ENCODE assay signal across 21 cellular contexts in genomic region chr3:64460877-64461276, GRCh38.
DNase-seq lines count a peak whose midpoint lies in the region; ATAC-seq and FAIRE-seq lines count a peak whose summit lies in the region.
"Had no signal": no experiment of that assay in that cellular context is flagged by ENCODE, and none has a peak within 500 bp of the region (broad histone marks: within the 10 kb centered on the region; RNA-seq: fewer than 3 reads in every experiment).

No MANE protein-coding gene starts in this region.

- H3K27ac ChIP-seq in mesenchymal stem cell (ENCODE audit: low read length, poor library complexity, severe bottlenecking), result no peak overlapping the region
- H3K27ac ChIP-seq in small intestine (ENCODE audit: low read depth in 1 of 2, low read length in 1 of 2), result no peak overlapping the region
- H3K27ac ChIP-seq: heart left ventricle, uterus had no signal

- 27% methylated on average over 5 of the region's 5 CpGs for WGBS in mesenchymal stem cell
- WGBS in small intestine, 3 donors, result 76 to 89% (median 81%) methylated on average over 5 of the region's 5 CpGs

- no peak overlapping the region for H3K18ac ChIP-seq in mesenchymal stem cell (ENCODE audit: low read depth in 1 of 2, low read length in 2 of 2)

- ATAC-seq in left lobe of liver, result no peak
- ATAC-seq: heart left ventricle had no signal

- H3K27ac Mint-ChIP-seq in activated T-helper 2 cell treated with anti-CD3 and anti-CD28 coated beads, Interferon-gamma antibody, Interleukin-2, Interleukin-4, amounts not matched to agents 10 μg/mL and 5 μg/mL and 100 μg/mL, durations not matched to agents 14 hours and 24 hours and 36 hours, result no peak overlapping the region
- H3K27ac Mint-ChIP-seq: activated naive CD8-positive, alpha-beta T cell treated with anti-CD3 and anti-CD28 coated beads for 36 hours; activated T-cell treated with anti-CD3 and anti-CD28 coated beads, Interleukin-2, amount 50 U/mL, for 24 hours had no signal

- peak; percentile 71 for DNase-seq in AG08395 (ENCODE audit: low spot score)
- peak; percentile 85 for DNase-seq in HCEC 1CT
- peak; percentile 81 for DNase-seq in astrocyte of the hippocampus (ENCODE audit: low read depth, low spot score)
- peak; percentile 89 for DNase-seq in mesenchymal stem cell
- no peak for DNase-seq in NCI-H2171 (lab: John Stamatoyannopoulos, UW)
- DNase-seq in left lobe of liver (ENCODE audit: low spot score), result no peak
- no peak for DNase-seq in small intestine
- no peak for DNase-seq in activated T-helper 2 cell treated with anti-CD3 and anti-CD28 coated beads, Interferon-gamma antibody, Interleukin-2, Interleukin-4, amounts not matched to agents 10 μg/mL and 5 μg/mL and 100 μg/mL, durations not matched to agents 14 hours and 24 hours and 36 hours (ENCODE audit: low spot score)
- DNase-seq: ACHN; activated CD4-positive, alpha-beta T cell treated with anti-CD3 and anti-CD28 coated beads, Interleukin-2, amount 50 U/mL, for 1 hour; activated naive CD8-positive, alpha-beta T cell treated with anti-CD3 and anti-CD28 coated beads for 36 hours; activated T-cell treated with anti-CD3 and anti-CD28 coated beads, Interleukin-2, amount 50 U/mL, for 24 hours; heart left ventricle; MM.1S; NCI-H187; NCI-H510A treated with DMSO at 0.1 percent for 48 hours; stimulated activated naive CD4-positive, alpha-beta T cell treated with Interleukin-2 at 50 U/mL for 16 hours; uterus had no signal

- no peak overlapping the region for H2BK5ac ChIP-seq in mesenchymal stem cell (ENCODE audit: low read depth, low read length, poor library complexity, severe bottlenecking)

- no peak overlapping the region for H3K14ac ChIP-seq in mesenchymal stem cell (ENCODE audit: low read length in 2 of 2)

- H3K9ac ChIP-seq in mesenchymal stem cell (ENCODE audit: low read length), result no peak overlapping the region

- peaks cover 6% of the 10 kb centered on the region for H3K4me1 Mint-ChIP-seq in activated T-helper 2 cell treated with anti-CD3 and anti-CD28 coated beads, Interferon-gamma antibody, Interleukin-2, Interleukin-4, amounts not matched to agents 10 μg/mL and 5 μg/mL and 100 μg/mL, durations not matched to agents 14 hours and 24 hours and 36 hours (ENCODE audit: low read depth)
- H3K4me1 Mint-ChIP-seq: activated naive CD8-positive, alpha-beta T cell treated with anti-CD3 and anti-CD28 coated beads for 36 hours had no signal

- H2AFZ ChIP-seq in mesenchymal stem cell (ENCODE audit: low read depth, low read length), result no peak overlapping the region

- FAIRE-seq in small intestine (lab: Jason Lieb, UNC), result no peak
- FAIRE-seq: colon, keratinocyte had no signal

- H3K4ac ChIP-seq in mesenchymal stem cell (ENCODE audit: low read depth in 1 of 2, low read length in 2 of 2), result no peak overlapping the region

- H3K9me3 Mint-ChIP-seq in activated T-helper 2 cell treated with anti-CD3 and anti-CD28 coated beads, Interferon-gamma antibody, Interleukin-2, Interleukin-4, amounts not matched to agents 10 μg/mL and 5 μg/mL and 100 μg/mL, durations not matched to agents 14 hours and 24 hours and 36 hours, result no peaks in the 10 kb centered on the region
- H3K9me3 Mint-ChIP-seq: activated naive CD8-positive, alpha-beta T cell treated with anti-CD3 and anti-CD28 coated beads for 36 hours; activated T-cell treated with anti-CD3 and anti-CD28 coated beads, Interleukin-2, amount 50 U/mL, for 24 hours; mesothelial cell of epicardium had no signal

- intact Hi-C loops in activated T-helper 2 cell treated with anti-CD3 and anti-CD28 coated beads, Interferon-gamma antibody, Interleukin-2, Interleukin-4, amounts not matched to agents 10 μg/mL and 5 μg/mL and 100 μg/mL, durations not matched to agents 14 hours and 24 hours and 36 hours (cut with micrococcal nuclease), result no loop called here

- no peaks in the 10 kb centered on the region for H3K27me3 Mint-ChIP-seq in activated T-helper 2 cell treated with anti-CD3 and anti-CD28 coated beads, Interferon-gamma antibody, Interleukin-2, Interleukin-4, amounts not matched to agents 10 μg/mL and 5 μg/mL and 100 μg/mL, durations not matched to agents 14 hours and 24 hours and 36 hours (ENCODE audit: low read depth)

- no peak overlapping the region for H3K23ac ChIP-seq in mesenchymal stem cell (ENCODE audit: low read length in 2 of 2)

- no peak overlapping the region for H2BK15ac ChIP-seq in mesenchymal stem cell (ENCODE audit: low read depth, poor library complexity, severe bottlenecking)

- no peaks in the 10 kb centered on the region for H3K79me1 ChIP-seq in mesenchymal stem cell (replicated peaks; ENCODE audit: low read length, poor library complexity, severe bottlenecking)

- H2AK5ac ChIP-seq in mesenchymal stem cell (ENCODE audit: low read length, severe bottlenecking), result peak overlapping the region; percentile 34

- H3K4me1 ChIP-seq in mesenchymal stem cell (ENCODE audit: control insufficient read depth, insufficient read depth, low read depth, low read length), result peaks cover 11% of the 10 kb centered on the region
- no peaks in the 10 kb centered on the region for H3K4me1 ChIP-seq in small intestine (ENCODE audit: control insufficient read depth in 2 of 2, insufficient read depth in 1 of 2, low read depth in 1 of 2, low read length in 1 of 2)
- H3K4me1 ChIP-seq: uterus had no signal

- H4K8ac ChIP-seq in mesenchymal stem cell (ENCODE audit: low read length), result no peak overlapping the region

- no peak overlapping the region for H3K4me2 ChIP-seq in mesenchymal stem cell (ENCODE audit: low read length, poor library complexity, severe bottlenecking)

- H3K9me3 ChIP-seq in mesenchymal stem cell (ENCODE audit: control insufficient read depth, low read length), result no peaks in the 10 kb centered on the region
- no peaks in the 10 kb centered on the region for H3K9me3 ChIP-seq in small intestine (ENCODE audit: control insufficient read depth, low read depth)
- H3K9me3 ChIP-seq: heart left ventricle, uterus had no signal

- H2BK12ac ChIP-seq in mesenchymal stem cell (ENCODE audit: low read length in 2 of 2), result peak overlapping the region in 1 of 2 experiments; percentile 47

- no peak overlapping the region for H4K91ac ChIP-seq in mesenchymal stem cell (ENCODE audit: low read length)

- no peak overlapping the region for H3K4me3 Mint-ChIP-seq in activated T-helper 2 cell treated with anti-CD3 and anti-CD28 coated beads, Interferon-gamma antibody, Interleukin-2, Interleukin-4, amounts not matched to agents 10 μg/mL and 5 μg/mL and 100 μg/mL, durations not matched to agents 14 hours and 24 hours and 36 hours (ENCODE audit: low read depth)
- H3K4me3 Mint-ChIP-seq: activated naive CD8-positive, alpha-beta T cell treated with anti-CD3 and anti-CD28 coated beads for 36 hours; activated T-cell treated with anti-CD3 and anti-CD28 coated beads, Interleukin-2, amount 50 U/mL, for 24 hours; mesothelial cell of epicardium had no signal

- H3K36me3 ChIP-seq in mesenchymal stem cell (ENCODE audit: control insufficient read depth in 1 of 2, insufficient read depth in 2 of 2, low read depth in 1 of 2, low read length in 2 of 2) (no peaks in the 10 kb centered on the region), small intestine (ENCODE audit: control insufficient read depth in 2 of 2, insufficient read depth in 2 of 2, low read length in 2 of 2) (no peaks in the 10 kb centered on the region)
- H3K36me3 ChIP-seq: heart left ventricle, uterus had no signal

- peaks cover 0 to 5% of the 10 kb centered on the region in 2 experiments for H3K27me3 ChIP-seq in mesenchymal stem cell (ENCODE audit: control insufficient read depth in 1 of 2, insufficient read depth in 1 of 2, low read length in 2 of 2)
- no peaks in the 10 kb centered on the region for H3K27me3 ChIP-seq in small intestine (ENCODE audit: control insufficient read depth in 2 of 2, insufficient read depth in 2 of 2, low read length in 2 of 2)
- H3K27me3 ChIP-seq: uterus had no signal

- no peak overlapping the region for H3K4me3 ChIP-seq in mesenchymal stem cell (ENCODE audit: insufficient read depth in 1 of 2, low read depth in 1 of 2, low read length in 2 of 2)
- no peak overlapping the region for H3K4me3 ChIP-seq in small intestine (ENCODE audit: low read depth in 1 of 2, low read length in 2 of 2)
- H3K4me3 ChIP-seq: heart left ventricle, uterus had no signal

- H3K36me3 Mint-ChIP-seq in activated T-helper 2 cell treated with anti-CD3 and anti-CD28 coated beads, Interferon-gamma antibody, Interleukin-2, Interleukin-4, amounts not matched to agents 10 μg/mL and 5 μg/mL and 100 μg/mL, durations not matched to agents 14 hours and 24 hours and 36 hours (ENCODE audit: low read depth), result no peaks in the 10 kb centered on the region
- H3K36me3 Mint-ChIP-seq: activated naive CD8-positive, alpha-beta T cell treated with anti-CD3 and anti-CD28 coated beads for 36 hours; mesothelial cell of epicardium had no signal

- H2BK120ac ChIP-seq in mesenchymal stem cell (ENCODE audit: low read depth, low read length), result no peak overlapping the region

Comparison
In these comparisons a context has a peak if more than half of its experiments do, and no peak if none do; other contexts are left out.
1. DNase-seq: peak in AG08395 (single experiment), HCEC 1CT (single experiment), astrocyte of the hippocampus (single experiment) and mesenchymal stem cell (single experiment); none in NCI-H2171 (single experiment), left lobe of liver (single experiment), small intestine (single experiment) and activated T-helper 2 cell treated with anti-CD3 and anti-CD28 coated beads, Interferon-gamma antibody, Interleukin-2, Interleukin-4, amounts not matched to agents 10 μg/mL and 5 μg/mL and 100 μg/mL, durations not matched to agents 14 hours and 24 hours and 36 hours (single experiment).